In the genomic region with DNA sequence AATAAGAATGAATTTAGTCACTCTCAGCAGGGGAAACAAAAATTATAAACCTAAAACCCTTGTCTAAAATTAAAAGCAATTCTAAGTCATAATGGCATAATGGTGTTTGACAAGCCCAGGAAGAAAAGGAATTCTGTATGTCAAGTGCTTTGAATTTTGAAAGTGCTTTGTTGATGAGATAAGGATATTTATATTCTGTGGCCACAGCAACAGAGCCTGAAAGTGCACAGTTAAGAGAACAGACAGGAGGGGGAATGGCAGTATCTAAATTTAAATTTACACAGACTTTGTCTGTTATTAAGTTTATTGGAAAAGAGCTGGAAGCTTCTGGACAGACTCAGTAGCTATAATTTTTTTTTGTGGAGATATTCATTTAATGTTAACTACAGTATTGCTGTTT, we compare ENCODE assay signal across 14 cellular contexts.
"Had no signal": no experiment of that assay in that cellular context is flagged by ENCODE, and none has a peak within 500 bp of the region (broad histone marks: within the 10 kb centered on the region; RNA-seq: fewer than 3 reads in every experiment).

No MANE protein-coding gene starts in this region.

- H3K27me3 ChIP-seq: esophagus muscularis mucosa, suprapubic skin had no signal

- H3K4me3 ChIP-seq: esophagus muscularis mucosa, lung, suprapubic skin had no signal

- DNase-seq: activated CD4-positive, alpha-beta T cell treated with anti-CD3 and anti-CD28 coated beads, Interleukin-2, amount 10 ng/mL, durations not matched to agents 7 days and 5 days; activated CD8-positive, alpha-beta T cell treated with anti-CD3 and anti-CD28 coated beads, Interleukin-2, amount 10 ng/mL, durations not matched to agents 7 days and 5 days; activated naive CD4-positive, alpha-beta T cell treated with anti-CD3 and anti-CD28 coated beads for 36 hours; activated T-cell treated with anti-CD3 and anti-CD28 coated beads, Interleukin-2, amount 50 U/mL, for 24 hours; cortex of kidney; nephron progenitor cell; nucleus accumbens; posterior cingulate gyrus; stimulated activated CD4-positive, alpha-beta T cell treated with anti-CD3 and anti-CD28 coated beads, Interleukin-15, amount 100 ng/mL, for 24 hours; stimulated activated CD4-positive, alpha-beta T cell treated with anti-CD3 and anti-CD28 coated beads, Interleukin-2, amount 100 ng/mL, for 48 hours; stimulated activated naive CD8-positive, alpha-beta T cell treated with anti-CD3 and anti-CD28 coated beads, Interleukin-15, amount 100 ng/mL, for 72 hours had no signal

- H3K36me3 ChIP-seq: esophagus muscularis mucosa, suprapubic skin had no signal

- H3K27ac ChIP-seq: esophagus muscularis mucosa, suprapubic skin had no signal

- H3K9me3 ChIP-seq: esophagus muscularis mucosa, suprapubic skin had no signal

- H3K4me1 ChIP-seq: esophagus muscularis mucosa, suprapubic skin had no signal
